Comparison of ENCODE assay signal across 8 cellular contexts in the genomic region with DNA sequence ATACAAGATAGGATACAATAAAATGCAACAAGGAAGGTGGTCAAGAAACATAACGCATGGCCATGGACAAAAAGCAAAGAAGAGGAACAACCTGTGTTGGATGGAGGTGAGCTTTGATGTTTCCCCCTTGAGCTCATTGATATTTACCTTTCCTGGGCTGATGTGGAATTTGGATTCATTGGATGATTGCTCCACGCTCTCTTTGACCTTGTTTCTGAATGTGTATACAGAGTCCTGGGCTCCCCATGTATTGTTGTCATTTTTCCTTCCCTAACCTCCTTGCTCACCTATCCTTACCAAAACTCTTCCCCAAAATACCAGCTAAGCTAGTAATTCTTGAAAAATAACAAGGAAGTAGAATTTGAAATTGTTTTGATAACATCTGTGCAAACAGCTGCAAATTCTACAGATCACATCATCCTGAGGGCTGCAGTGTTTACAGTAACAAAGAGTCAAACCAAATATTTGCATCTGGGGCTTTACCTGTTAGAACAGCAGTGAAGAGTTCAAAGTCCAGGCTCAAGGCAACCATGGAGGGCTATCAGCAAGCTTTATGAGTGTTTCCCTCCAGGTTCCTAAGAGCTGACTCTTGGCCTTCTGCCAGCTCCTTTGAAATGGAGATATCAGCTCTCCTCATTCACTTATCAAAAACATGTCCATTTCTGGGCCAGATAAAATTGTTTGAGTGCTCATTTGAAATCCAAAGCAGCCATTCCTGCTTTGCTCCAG.
A peak's percentile ranks its signal among the peaks of the same experiment; 100 is the strongest.
DNase-seq lines count a peak whose midpoint lies in the region; ATAC-seq, FAIRE-seq and TF ChIP-seq lines count a peak whose summit lies in the region.

No MANE protein-coding gene starts in this region.

- H3K9me3 Mint-ChIP-seq in GM23338 (no peaks in the 10 kb centered on the region), WTC11 (0 out of 2 replicates have a peak, but pooled peaks cover 4% of the 10 kb centered on the region)

- no peak overlapping the region for H3K4me3 Mint-ChIP-seq in GM23338
- no peak overlapping the region for H3K4me3 Mint-ChIP-seq in WTC11

- peaks cover 9% of the 10 kb centered on the region; the same call in 2 of the 3 replicates for H3K4me1 Mint-ChIP-seq in GM23338
- peaks cover 15% of the 10 kb centered on the region for H3K4me1 Mint-ChIP-seq in WTC11

- peak; percentile 98 for ATAC-seq in GM18508 (IDR thresholded peaks at IDR 0.05; ENCODE audit: insufficient read depth, unreplicated experiment)
- peak; percentile 78 for ATAC-seq in GM23338
- ATAC-seq in WTC11: peak; percentile 51

- H3K79me2 ChIP-seq in GM23338 (replicated peaks; ENCODE audit: insufficient read depth) (no peaks in the 10 kb centered on the region), KMS-11 (ENCODE audit: insufficient read depth, low read depth) (no peaks in the 10 kb centered on the region)

- no peak overlapping the region for H3K27ac ChIP-seq in GM23338 (ENCODE audit: low read depth)
- H3K27ac ChIP-seq in KMS-11: no peak overlapping the region
- peak overlapping the region; percentile 31 for H3K27ac ChIP-seq in thymus (ENCODE audit: low read depth)
- H3K27ac ChIP-seq in kidney (ENCODE audit: low read depth in 2 of 2, low read length in 2 of 2): no peak overlapping the region

- H3F3A ChIP-seq in GM23338 (replicated peaks; ENCODE audit: low read depth): no peaks in the 10 kb centered on the region

- 69% methylated on average over 2 of the region's 2 CpGs for WGBS in thymus

- intact Hi-C loops in kidney (cut with DNase I): no loop called here

- H3K4me3 ChIP-seq in GM23338 (no peak overlapping the region), KMS-11 (IDR thresholded peaks at IDR 0.05; ENCODE audit: insufficient read depth, low read depth, low read length) (no peak overlapping the region), thymus (ENCODE audit: low read length) (no peak overlapping the region), kidney (ENCODE audit: low read length in 2 of 2) (no peak overlapping the region)

- CTCF ChIA-PET in WTC11 (lab: Charles Lee): interaction anchor here (0.7 to 1.7 kb wide), 3 partner anchors 18 to 216 kb away, joined by 4 to 5 read pairs (median 5); no protein-coding TSS in a partner anchor

- H2AFZ ChIP-seq in GM23338: no peak overlapping the region
- no peak overlapping the region for H2AFZ ChIP-seq in KMS-11 (ENCODE audit: low read depth)

- H3K4me2 ChIP-seq in GM23338: no peak overlapping the region
- H3K4me2 ChIP-seq in KMS-11: 0 out of 2 replicates have a peak overlapping the region, but pooled peaks have one; percentile 27

- no peaks in the 10 kb centered on the region for H3K9me2 ChIP-seq in GM23338 (ENCODE audit: insufficient read depth)

- no peak for FAIRE-seq in HTR-8/SVneo (lab: Jason Lieb, UNC)
- FAIRE-seq in kidney (lab: Jason Lieb, UNC): no peak

- no peaks in the 10 kb centered on the region for H3K9me3 ChIP-seq in thymus (ENCODE audit: control insufficient read depth)
- no peaks in the 10 kb centered on the region for H3K9me3 ChIP-seq in kidney (ENCODE audit: control insufficient read depth in 1 of 2, low read length in 2 of 2)

- DNase-seq in GM23338 (ENCODE audit: low spot score) (peak; percentile 27), WTC11 (ENCODE audit: low spot score) (peak; percentile 16), amygdala (lab: John Stamatoyannopoulos, UW) (no peak), HTR-8/SVneo (ENCODE audit: insufficient read length, low spot score) (no peak), kidney (no peak)

- H3K36me3 Mint-ChIP-seq in GM23338 (ENCODE audit: low read depth) (no peaks in the 10 kb centered on the region), WTC11 (no peaks in the 10 kb centered on the region)

- H3K27me3 ChIP-seq in GM23338 (ENCODE audit: insufficient read depth) (no peaks in the 10 kb centered on the region), KMS-11 (ENCODE audit: insufficient read depth, low read depth) (no peaks in the 10 kb centered on the region), thymus (ENCODE audit: control insufficient read depth, insufficient read depth) (no peaks in the 10 kb centered on the region)

- H3K27ac Mint-ChIP-seq in GM23338 (no peak overlapping the region), WTC11 (no peak overlapping the region)

- H3K36me3 ChIP-seq in GM23338 (ENCODE audit: insufficient read depth) (no peaks in the 10 kb centered on the region), KMS-11 (ENCODE audit: insufficient read depth) (no peaks in the 10 kb centered on the region), thymus (ENCODE audit: control insufficient read depth, insufficient read depth) (no peaks in the 10 kb centered on the region), kidney (ENCODE audit: control insufficient read depth in 1 of 2, insufficient read depth in 2 of 2, low read length in 2 of 2) (no peaks in the 10 kb centered on the region)

- H4K20me1 ChIP-seq in GM23338 (replicated peaks; ENCODE audit: insufficient read depth): no peaks in the 10 kb centered on the region
- H4K20me1 ChIP-seq in KMS-11 (ENCODE audit: insufficient read depth): no peaks in the 10 kb centered on the region

- POLR2A ChIA-PET in WTC11 (lab: Charles Lee): interaction anchor here (0.7 kb wide), 1 partner anchor 9 kb away, joined by 5 read pairs; no protein-coding TSS in a partner anchor

- H3K9ac ChIP-seq in KMS-11: no peak overlapping the region
- no peak overlapping the region for H3K9ac ChIP-seq in kidney (ENCODE audit: low read length in 2 of 2)

- no peak for TF ChIP-seq CTCF in GM23338 (conservative IDR thresholded peaks at IDR 0.05; ENCODE audit: low read depth in 2 of 2)
- TF ChIP-seq CTCF in KMS-11 (conservative IDR thresholded peaks at IDR 0.05; ENCODE audit: low read depth, low read length): no peak
- TF ChIP-seq CTCF in WTC11 (IDR thresholded peaks at IDR 0.05): no peak
- TF ChIP-seq CTCF in kidney (IDR thresholded peaks at IDR 0.05; ENCODE audit: borderline replicate concordance, extremely low read depth, insufficient read depth): no peak

- H3K27me3 Mint-ChIP-seq in GM23338 (ENCODE audit: insufficient read depth, low read depth, poor library complexity): peaks cover 9% of the 10 kb centered on the region
- H3K27me3 Mint-ChIP-seq in WTC11 (ENCODE audit: low read depth): peaks cover 47% of the 10 kb centered on the region

- H3K4me1 ChIP-seq in GM23338 (ENCODE audit: insufficient read depth): no peaks in the 10 kb centered on the region
- peaks cover 16% of the 10 kb centered on the region for H3K4me1 ChIP-seq in KMS-11 (ENCODE audit: low read depth, poor library complexity, severe bottlenecking)
- H3K4me1 ChIP-seq in thymus (ENCODE audit: control insufficient read depth, insufficient read depth, low read length): no peaks in the 10 kb centered on the region
- H3K4me1 ChIP-seq in kidney (ENCODE audit: control insufficient read depth in 1 of 2, insufficient read depth in 1 of 2, low read depth in 1 of 2, low read length in 2 of 2): no peaks in the 10 kb centered on the region

TF ChIP-seq in GM23338, 12 proteins besides CTCF, POLR2A, EP300 and RAD21 (continues in another document):
- TF ChIP-seq JUNB (IDR thresholded peaks at IDR 0.05; ENCODE audit: unreplicated experiment): no peak
- TF ChIP-seq, protein P1, sequence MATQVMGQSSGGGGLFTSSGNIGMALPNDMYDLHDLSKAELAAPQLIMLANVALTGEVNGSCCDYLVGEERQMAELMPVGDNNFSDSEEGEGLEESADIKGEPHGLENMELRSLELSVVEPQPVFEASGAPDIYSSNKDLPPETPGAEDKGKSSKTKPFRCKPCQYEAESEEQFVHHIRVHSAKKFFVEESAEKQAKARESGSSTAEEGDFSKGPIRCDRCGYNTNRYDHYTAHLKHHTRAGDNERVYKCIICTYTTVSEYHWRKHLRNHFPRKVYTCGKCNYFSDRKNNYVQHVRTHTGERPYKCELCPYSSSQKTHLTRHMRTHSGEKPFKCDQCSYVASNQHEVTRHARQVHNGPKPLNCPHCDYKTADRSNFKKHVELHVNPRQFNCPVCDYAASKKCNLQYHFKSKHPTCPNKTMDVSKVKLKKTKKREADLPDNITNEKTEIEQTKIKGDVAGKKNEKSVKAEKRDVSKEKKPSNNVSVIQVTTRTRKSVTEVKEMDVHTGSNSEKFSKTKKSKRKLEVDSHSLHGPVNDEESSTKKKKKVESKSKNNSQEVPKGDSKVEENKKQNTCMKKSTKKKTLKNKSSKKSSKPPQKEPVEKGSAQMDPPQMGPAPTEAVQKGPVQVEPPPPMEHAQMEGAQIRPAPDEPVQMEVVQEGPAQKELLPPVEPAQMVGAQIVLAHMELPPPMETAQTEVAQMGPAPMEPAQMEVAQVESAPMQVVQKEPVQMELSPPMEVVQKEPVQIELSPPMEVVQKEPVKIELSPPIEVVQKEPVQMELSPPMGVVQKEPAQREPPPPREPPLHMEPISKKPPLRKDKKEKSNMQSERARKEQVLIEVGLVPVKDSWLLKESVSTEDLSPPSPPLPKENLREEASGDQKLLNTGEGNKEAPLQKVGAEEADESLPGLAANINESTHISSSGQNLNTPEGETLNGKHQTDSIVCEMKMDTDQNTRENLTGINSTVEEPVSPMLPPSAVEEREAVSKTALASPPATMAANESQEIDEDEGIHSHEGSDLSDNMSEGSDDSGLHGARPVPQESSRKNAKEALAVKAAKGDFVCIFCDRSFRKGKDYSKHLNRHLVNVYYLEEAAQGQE (IDR thresholded peaks at IDR 0.05; ENCODE audit: unreplicated experiment): no peak

TF ChIP-seq in WTC11, 78 proteins besides CTCF, POLR2A, EP300 and RAD21 (continues in another document):
- TF ChIP-seq RORB (CRISPR knock-in tag; IDR thresholded peaks at IDR 0.05) (no peak), SP1 (CRISPR knock-in tag; conservative IDR thresholded peaks at IDR 0.05) (no peak)
- TF ChIP-seq, protein P2, sequence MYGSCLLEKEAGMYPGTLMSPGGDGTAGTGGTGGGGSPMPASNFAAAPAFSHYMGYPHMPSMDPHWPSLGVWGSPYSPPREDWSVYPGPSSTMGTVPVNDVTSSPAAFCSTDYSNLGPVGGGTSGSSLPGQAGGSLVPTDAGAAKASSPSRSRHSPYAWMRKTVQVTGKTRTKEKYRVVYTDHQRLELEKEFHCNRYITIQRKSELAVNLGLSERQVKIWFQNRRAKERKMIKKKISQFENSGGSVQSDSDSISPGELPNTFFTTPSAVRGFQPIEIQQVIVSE (CRISPR knock-in tag; IDR thresholded peaks at IDR 0.05; ENCODE audit: borderline replicate concordance): no peak

Comparison
In these comparisons a context has a peak if more than half of its experiments do, and no peak if none do; other contexts are left out.
1. DNase-seq: peak in GM23338 (single experiment) and WTC11 (single experiment); none in amygdala (0 of 56), HTR-8/SVneo (single experiment) and kidney (single experiment).
2. Peak in every context shown above with its lines, with median percentiles within 50 percentile points of each other: ATAC-seq.